In genomic region chr7:46369933-46370654, GRCh38 we compare ENCODE assay signal across 13 cellular contexts.
DNase-seq lines count a peak whose midpoint lies in the region; ATAC-seq and TF ChIP-seq lines count a peak whose summit lies in the region.
"Had no signal": no experiment of that assay in that cellular context is flagged by ENCODE, and none has a peak within 500 bp of the region (broad histone marks: within the 10 kb centered on the region; RNA-seq: fewer than 3 reads in every experiment).

No MANE protein-coding gene starts in this region.

- TF ChIP-seq CTCF in AG09309 (IDR thresholded peaks at IDR 0.05; ENCODE audit: control insufficient read depth, insufficient read depth, low read depth, low read length, missing control alignments): no peak

- no peak overlapping the region for H3K18ac ChIP-seq in mesendoderm (ENCODE audit: low read length)

- no peaks in the 10 kb centered on the region for H3K79me1 ChIP-seq in mesendoderm (ENCODE audit: low read length)

- no peaks in the 10 kb centered on the region for H3K4me1 ChIP-seq in mesendoderm (ENCODE audit: control insufficient read depth, low read depth, low read length)

- H2AK5ac ChIP-seq in mesendoderm (ENCODE audit: low read length): no peak overlapping the region

- ATAC-seq in GM18909 (IDR thresholded peaks at IDR 0.05; ENCODE audit: poor library complexity, unreplicated experiment): no peak
- ATAC-seq: stimulated activated memory B cell treated with anti-CD40 and anti-IgM and Interleukin-4, amounts not matched to agents 10 μg/mL and 1 μg/mL and 100 μg/mL, for 72 hours had no signal

- no peak overlapping the region for H4K8ac ChIP-seq in mesendoderm (ENCODE audit: low read depth, low read length)

- no peak overlapping the region for H3K23ac ChIP-seq in mesendoderm (ENCODE audit: low read length)

- no peaks in the 10 kb centered on the region for H3K79me2 ChIP-seq in mesendoderm (ENCODE audit: control insufficient read depth, insufficient read depth, low read length)

- no CpG with 5 or more reads among the region's 5 CpGs for WGBS in mesendoderm (ENCODE audit: extremely low coverage, insufficient coverage, low lambda C conversion rate)

- no peaks in the 10 kb centered on the region for H3K36me3 ChIP-seq in mesendoderm (ENCODE audit: control insufficient read depth, insufficient read depth, low read length)

- no peak overlapping the region for H3K9ac ChIP-seq in mesendoderm (ENCODE audit: low read length)

- no peak overlapping the region for H3K4me3 ChIP-seq in AG09309 (ENCODE audit: control insufficient read depth, low read depth, low read length)
- no peak overlapping the region for H3K4me3 ChIP-seq in mesendoderm (ENCODE audit: low read length)

- H2BK15ac ChIP-seq in mesendoderm (replicated peaks; ENCODE audit: low read depth): no peak overlapping the region

- DNase-seq in AG09309 (ENCODE audit: low read depth) (peak; percentile 84), HT1080 (ENCODE audit: low read depth) (peak; percentile 42), amniotic epithelial cell (ENCODE audit: low read depth) (peak; percentile 27), glomerular endothelial cell (ENCODE audit: extremely low read depth, low read depth, low spot score) (peak; percentile 64), mesendoderm (no peak), middle frontal gyrus (ENCODE audit: extremely low spot score, low spot score) (no peak), NCI-H2171 (lab: John Stamatoyannopoulos, UW) (no peak)
- DNase-seq: activated CD4-positive, alpha-beta T cell treated with anti-CD3 and anti-CD28 coated beads, Interleukin-2, amount 50 U/mL, for 4 hours; activated naive CD4-positive, alpha-beta T cell treated with anti-CD3 and anti-CD28 coated beads for 36 hours; effector memory CD4-positive, alpha-beta T cell; NCI-H2081 treated with DMSO at 0.1 percent for 48 hours had no signal

- no peak overlapping the region for H3K56ac ChIP-seq in mesendoderm (ENCODE audit: low read length)

- H3K4ac ChIP-seq in mesendoderm (ENCODE audit: low read depth, low read length): no peak overlapping the region

- H2BK5ac ChIP-seq in mesendoderm (ENCODE audit: low read length): no peak overlapping the region

- H4K5ac ChIP-seq in mesendoderm (ENCODE audit: low read length): no peak overlapping the region

- no peak overlapping the region for H3K4me2 ChIP-seq in mesendoderm (ENCODE audit: low read length)

- no peak overlapping the region for H2BK120ac ChIP-seq in mesendoderm (ENCODE audit: low read depth, low read length)

- no peaks in the 10 kb centered on the region for H3K27me3 ChIP-seq in mesendoderm (ENCODE audit: insufficient read depth, low read length, poor library complexity)

- H3K27ac ChIP-seq in mesendoderm (ENCODE audit: low read depth, low read length): no peak overlapping the region

Comparison
In these comparisons a context has a peak if more than half of its experiments do, and no peak if none do; other contexts are left out.
1. DNase-seq: peak in AG09309 (single experiment), HT1080 (single experiment), amniotic epithelial cell (single experiment) and glomerular endothelial cell (single experiment); none in mesendoderm (single experiment), middle frontal gyrus (single experiment) and NCI-H2171 (single experiment).